ENCODE assay signal across 8 cellular contexts in genomic region chr1:160098852-160099647, GRCh38. TPM values are rescaled to one million over a fixed set of nuclear protein-coding genes. Genes with fewer than 3 reads are reported as not detected.
DNase-seq lines count a peak whose midpoint lies in the region; ATAC-seq and TF ChIP-seq lines count a peak whose summit lies in the region.

No MANE protein-coding gene starts in this region.

- H3K4me1 Mint-ChIP-seq in naive B cell = peaks cover 40 to 63% (median 48%) of the 10 kb centered on the region in 3 donors

- H3K27me3 Mint-ChIP-seq in naive B cell = no peaks in the 10 kb centered on the region

- H3K27ac Mint-ChIP-seq in naive B cell = peak overlapping the region; percentile 88 to 98 (median 95)

- H3K27me3 ChIP-seq in Peyer's patch = no peaks in the 10 kb centered on the region
- H3K27me3 ChIP-seq in esophagus squamous epithelium = no peaks in the 10 kb centered on the region

- intact Hi-C loops in esophagus squamous epithelium (cut with DNase I) = loop anchor here (10.0 kb wide), 1 partner anchor 156 kb away; no protein-coding TSS in a partner anchor

- no peaks in the 10 kb centered on the region for H3K9me3 ChIP-seq in Peyer's patch
- H3K9me3 ChIP-seq in esophagus squamous epithelium = no peaks in the 10 kb centered on the region

- peak; percentile 99 for DNase-seq in DMS53 (lab: John Stamatoyannopoulos, UW)
- peak; percentile 68 for DNase-seq in KG1 (lab: John Stamatoyannopoulos, UW)
- peak; percentile 98 to 99 (median 99) for DNase-seq in Peyer's patch
- DNase-seq in activated T-helper 1 cell treated with Interleukin-2 at 50 U/mL for 16 hours (ENCODE audit: low read depth) = peak; percentile 98
- peak; percentile 97 for DNase-seq in esophagus squamous epithelium (lab: John Stamatoyannopoulos, UW)
- peak; percentile 94 for DNase-seq in naive B cell
- DNase-seq in stimulated activated CD8-positive, alpha-beta memory T cell treated with anti-CD3 and anti-CD28 coated beads, Interleukin-7, amount 100 ng/mL, for 48 hours (ENCODE audit: extremely low read depth in 1 of 2, low read depth in 1 of 2) = peak; percentile 95 to 96

- peak; percentile 37 to 64 for TF ChIP-seq POLR2A in Peyer's patch (IDR thresholded peaks at IDR 0.05)
- TF ChIP-seq POLR2A in esophagus squamous epithelium (IDR thresholded peaks at IDR 0.05) = peak in 1 of 4 donors; percentile 59

- TF ChIP-seq CTCF in Peyer's patch (IDR thresholded peaks at IDR 0.05) (no peak), esophagus squamous epithelium (IDR thresholded peaks at IDR 0.05) (no peak)

- WGBS in esophagus squamous epithelium, 2 donors = 15 to 29% methylated on average over 6 to 8 of the region's 40 CpGs

- ATAC-seq in GM21723 (IDR thresholded peaks at IDR 0.05; ENCODE audit: unreplicated experiment) (peak; percentile 81), naive B cell (ENCODE audit: low read depth in 2 of 2) (peak; percentile 79 to 82)

- peak overlapping the region; percentile 36 to 94 (median 62) for H3K4me3 ChIP-seq in Peyer's patch
- H3K4me3 ChIP-seq in esophagus squamous epithelium = peak overlapping the region; percentile 33 to 94 (median 85)

- H3K27ac ChIP-seq in Peyer's patch = peak overlapping the region; percentile 90 to 98 (median 92)
- H3K27ac ChIP-seq in esophagus squamous epithelium = peak overlapping the region; percentile 83 to 97 (median 94)

- H3K4me1 ChIP-seq in Peyer's patch = peaks cover 5 to 58% (median 22%) of the 10 kb centered on the region in 4 donors
- peaks cover 23 to 69% (median 28%) of the 10 kb centered on the region in 3 donors for H3K4me1 ChIP-seq in esophagus squamous epithelium

- peak overlapping the region; percentile 84 to 90 (median 87) for H3K4me3 Mint-ChIP-seq in naive B cell

- no peaks in the 10 kb centered on the region for H3K36me3 Mint-ChIP-seq in naive B cell

- H3K9me3 Mint-ChIP-seq in naive B cell = no peaks in the 10 kb centered on the region

- H3K36me3 ChIP-seq in Peyer's patch (peaks cover 0 to 7% (median 0%) of the 10 kb centered on the region in 3 donors), esophagus squamous epithelium (peaks cover 0 to 13% (median 1%) of the 10 kb centered on the region in 3 donors)

RNA-seq across cellular contexts. Expression of gene IGSF8, which starts 0.6 kb away (rescaled TPM):
- total RNA-seq in Peyer's patch (10 to 100 TPM; 20.6 to 65.3 (median 38.9) TPM), esophagus squamous epithelium (10 to 100 TPM; 17.0 to 19.6 (median 17.2) TPM)
- polyA plus RNA-seq in naive B cell (ENCODE audit: low read depth in 6 of 6) = 10 to 100 TPM; 33.6 to 53.1 (median 47.7) TPM

RNA-seq across cellular contexts. Expression of gene ATP1A2, which starts 16.5 kb away (rescaled TPM):
- total RNA-seq in Peyer's patch (1 to 10 TPM; 2.3 to 7.4 (median 6.0) TPM), esophagus squamous epithelium (10 to 100 TPM in 1 of 4 donors, 1 to 10 TPM in 3; 2.2 to 32.6 (median 5.3) TPM)
- not detected for polyA plus RNA-seq in naive B cell (ENCODE audit: low read depth in 6 of 6)

RNA-seq across cellular contexts. Expression of gene KCNJ9, which starts 17.7 kb away (rescaled TPM):
- total RNA-seq in Peyer's patch (not detected), esophagus squamous epithelium (not detected)
- polyA plus RNA-seq in naive B cell (ENCODE audit: low read depth in 6 of 6) = under 1 TPM in 1 of 6 donors, not detected in 5; 0.08 TPM

RNA-seq across cellular contexts. Expression of gene KCNJ10, which starts 29.1 kb away (rescaled TPM):
- total RNA-seq in Peyer's patch (not detected), esophagus squamous epithelium (under 1 TPM in 1 of 4 donors, not detected in 3; 0.59 TPM)
- not detected for polyA plus RNA-seq in naive B cell (ENCODE audit: low read depth in 6 of 6)

RNA-seq across cellular contexts. Expression of gene ATP1A4, which starts 52.4 kb away (rescaled TPM):
- total RNA-seq in Peyer's patch = under 1 TPM in 1 of 4 donors, not detected in 3; 0.57 TPM
- 1 to 10 TPM in 1 of 4 donors, under 1 TPM in 1, not detected in 2; 0.19 to 1.8 TPM for total RNA-seq in esophagus squamous epithelium
- not detected for polyA plus RNA-seq in naive B cell (ENCODE audit: low read depth in 6 of 6)

Comparison
In these comparisons a context has a peak if more than half of its experiments do, and no peak if none do; other contexts are left out.
1. Peak in every context shown above with its lines: DNase-seq, ATAC-seq, H3K4me3 ChIP-seq and H3K27ac ChIP-seq.